ENCODE assay signal across 1 cellular context in the genomic region with DNA sequence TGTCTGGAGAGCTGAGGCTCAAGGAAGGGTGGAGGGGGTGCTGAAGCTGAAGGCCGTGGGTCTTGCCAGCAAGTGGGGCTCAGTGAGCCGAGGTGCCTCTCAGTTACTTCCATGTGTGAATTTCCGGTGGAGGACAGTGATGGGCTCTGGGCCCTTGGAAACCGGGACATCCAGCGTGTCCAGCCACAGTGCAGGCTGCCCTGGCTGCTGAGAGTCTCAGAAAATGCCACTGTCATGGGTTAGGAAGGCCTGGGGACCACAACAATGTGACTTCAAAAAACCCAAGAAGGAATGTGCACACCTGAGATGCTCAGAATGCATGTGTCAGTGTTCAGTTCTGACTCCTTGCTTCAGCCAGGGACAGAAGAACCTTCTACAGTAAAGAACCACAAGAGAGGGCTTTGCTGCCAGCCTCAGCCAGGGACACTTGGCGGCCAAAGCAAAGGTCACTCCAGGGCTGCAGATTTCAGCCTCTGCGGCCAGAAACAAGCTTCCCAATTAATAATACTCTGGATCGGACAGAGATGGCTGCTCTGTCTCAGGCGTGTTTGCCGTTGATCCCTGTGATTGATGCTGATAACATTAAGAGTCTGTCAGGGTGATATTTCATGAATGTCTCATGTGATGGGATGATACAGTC.
TF ChIP-seq lines count a peak whose summit lies in the region.

No MANE protein-coding gene starts in this region.

TF ChIP-seq in SK-N-SH treated with all-trans-retinoic acid at 6 μM for 48 hours, 23 proteins besides CTCF, POLR2A, EP300 and RAD21 (continued from another document):
- TF ChIP-seq, protein P1, sequence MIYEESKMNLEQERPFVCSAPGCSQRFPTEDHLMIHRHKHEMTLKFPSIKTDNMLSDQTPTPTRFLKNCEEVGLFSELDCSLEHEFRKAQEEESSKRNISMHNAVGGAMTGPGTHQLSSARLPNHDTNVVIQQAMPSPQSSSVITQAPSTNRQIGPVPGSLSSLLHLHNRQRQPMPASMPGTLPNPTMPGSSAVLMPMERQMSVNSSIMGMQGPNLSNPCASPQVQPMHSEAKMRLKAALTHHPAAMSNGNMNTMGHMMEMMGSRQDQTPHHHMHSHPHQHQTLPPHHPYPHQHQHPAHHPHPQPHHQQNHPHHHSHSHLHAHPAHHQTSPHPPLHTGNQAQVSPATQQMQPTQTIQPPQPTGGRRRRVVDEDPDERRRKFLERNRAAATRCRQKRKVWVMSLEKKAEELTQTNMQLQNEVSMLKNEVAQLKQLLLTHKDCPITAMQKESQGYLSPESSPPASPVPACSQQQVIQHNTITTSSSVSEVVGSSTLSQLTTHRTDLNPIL (CRISPR knock-in tag; IDR thresholded peaks at IDR 0.05; ENCODE audit: low read depth), result no peak
- no peak for TF ChIP-seq CSDC2 (CRISPR knock-in tag; IDR thresholded peaks at IDR 0.05)
